Comparison of ENCODE assay signal across 18 cellular contexts in the genomic region with DNA sequence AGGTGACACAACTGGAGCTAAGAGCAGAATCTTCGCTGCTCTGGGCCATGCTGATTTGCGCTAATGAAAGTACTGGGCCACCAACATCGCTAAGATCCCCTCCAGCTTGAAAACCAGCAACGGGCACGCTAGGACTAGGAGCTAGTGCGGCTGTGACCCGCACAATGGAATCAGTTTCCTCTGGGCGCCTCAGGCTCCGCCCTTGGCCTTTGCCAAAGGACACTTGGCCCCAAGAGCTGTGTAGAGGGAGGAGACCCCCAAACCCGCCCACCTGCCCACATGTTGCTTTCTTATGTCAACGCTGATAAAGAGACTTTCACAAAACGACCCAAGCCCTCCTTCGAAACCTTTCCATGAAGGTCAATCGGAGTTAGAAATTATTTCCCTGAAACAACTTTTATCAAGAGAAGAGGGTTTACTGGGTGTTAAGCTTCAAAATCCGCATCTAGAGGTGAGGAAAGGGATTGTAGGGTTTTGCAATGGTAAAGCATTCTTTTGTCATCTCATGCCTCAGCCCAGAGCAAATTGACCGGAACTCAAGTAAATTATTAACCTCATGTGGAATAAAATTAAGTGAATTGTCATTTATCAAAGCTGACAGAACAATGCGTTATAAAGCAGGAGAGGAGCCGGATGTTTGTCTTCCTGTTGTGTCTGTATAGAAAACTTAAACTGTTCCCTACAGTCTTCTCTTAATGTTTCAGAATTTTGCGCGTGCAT. TPM values are rescaled to one million over a fixed set of nuclear protein-coding genes. Genes with fewer than 3 reads are reported as not detected.
"Had no signal": no experiment of that assay in that cellular context is flagged by ENCODE, and none has a peak within 500 bp of the region (broad histone marks: within the 10 kb centered on the region; RNA-seq: fewer than 3 reads in every experiment).

No MANE protein-coding gene starts in this region.

- H3K9me3 Mint-ChIP-seq: activated T-cell treated with anti-CD3 and anti-CD28 coated beads, Interleukin-2, amount 50 U/mL, for 24 hours had no signal

- H3K27me3 ChIP-seq: gastroesophageal sphincter, hepatocyte had no signal

- DNase-seq: activated CD4-positive, alpha-beta T cell treated with anti-CD3 and anti-CD28 coated beads, Interleukin-2, amount 50 U/mL, for 1 hour; activated CD4-positive, CD25-positive, alpha-beta regulatory T cell; activated effector memory CD4-positive, alpha-beta T cell treated with Interleukin-2 at 50 U/mL for 16 hours; activated T-cell treated with anti-CD3 and anti-CD28 coated beads, Interleukin-2, amount 50 U/mL, for 24 hours; central memory CD4-positive, alpha-beta T cell; effector memory CD4-positive, alpha-beta T cell; left cardiac atrium; naive thymus-derived CD4-positive, alpha-beta T cell; occipital lobe; stimulated activated CD4-positive, alpha-beta T cell treated with anti-CD3 and anti-CD28 coated beads, Interleukin-2, amount 100 ng/mL, for 24 hours; stimulated activated naive B cell treated with anti-CD40 and anti-IgM and Interleukin-4, amounts not matched to agents 10 μg/mL and 1 μg/mL and 100 μg/mL, for 72 hours had no signal

- H3K4me3 ChIP-seq: gastroesophageal sphincter, hepatocyte, lung, prostate gland had no signal

- H3K36me3 ChIP-seq: gastroesophageal sphincter, prostate gland had no signal

- H3K27ac ChIP-seq: gastroesophageal sphincter, hepatocyte, prostate gland had no signal

- H3K27ac Mint-ChIP-seq: activated naive CD4-positive, alpha-beta T cell treated with anti-CD3 and anti-CD28 coated beads, Interleukin-2, amount 50 U/mL, for 24 hours; activated T-cell treated with anti-CD3 and anti-CD28 coated beads, Interleukin-2, amount 50 U/mL, for 24 hours; naive thymus-derived CD4-positive, alpha-beta T cell; stimulated activated naive B cell treated with anti-CD40 and anti-IgM and Interleukin-4, amounts not matched to agents 10 μg/mL and 1 μg/mL and 100 μg/mL, for 72 hours; type B pancreatic cell had no signal

- H3K9me3 ChIP-seq: gastroesophageal sphincter, prostate gland had no signal

- H3K36me3 Mint-ChIP-seq: activated naive CD4-positive, alpha-beta T cell treated with anti-CD3 and anti-CD28 coated beads, Interleukin-2, amount 50 U/mL, for 24 hours; naive thymus-derived CD4-positive, alpha-beta T cell; stimulated activated naive B cell treated with anti-CD40 and anti-IgM and Interleukin-4, amounts not matched to agents 10 μg/mL and 1 μg/mL and 100 μg/mL, for 72 hours; type B pancreatic cell had no signal

- H3K27me3 Mint-ChIP-seq: activated T-cell treated with anti-CD3 and anti-CD28 coated beads, Interleukin-2, amount 50 U/mL, for 24 hours; stimulated activated naive B cell treated with anti-CD40 and anti-IgM and Interleukin-4, amounts not matched to agents 10 μg/mL and 1 μg/mL and 100 μg/mL, for 72 hours; type B pancreatic cell had no signal

- H3K79me2 ChIP-seq: hepatocyte had no signal

- H3K4me1 Mint-ChIP-seq: activated naive CD4-positive, alpha-beta T cell treated with anti-CD3 and anti-CD28 coated beads, Interleukin-2, amount 50 U/mL, for 24 hours; naive thymus-derived CD4-positive, alpha-beta T cell; stimulated activated naive B cell treated with anti-CD40 and anti-IgM and Interleukin-4, amounts not matched to agents 10 μg/mL and 1 μg/mL and 100 μg/mL, for 72 hours had no signal

- H2AFZ ChIP-seq: hepatocyte had no signal

- ATAC-seq: gastroesophageal sphincter; left cardiac atrium; naive thymus-derived CD4-positive, alpha-beta T cell; sciatic nerve; stimulated activated naive B cell treated with anti-CD40 and anti-IgM and Interleukin-4, amounts not matched to agents 10 μg/mL and 1 μg/mL and 100 μg/mL, for 72 hours had no signal

- H3K4me1 ChIP-seq: gastroesophageal sphincter, prostate gland had no signal

- H3K4me3 Mint-ChIP-seq: activated naive CD4-positive, alpha-beta T cell treated with anti-CD3 and anti-CD28 coated beads, Interleukin-2, amount 50 U/mL, for 24 hours; activated T-cell treated with anti-CD3 and anti-CD28 coated beads, Interleukin-2, amount 50 U/mL, for 24 hours; naive thymus-derived CD4-positive, alpha-beta T cell; stimulated activated naive B cell treated with anti-CD40 and anti-IgM and Interleukin-4, amounts not matched to agents 10 μg/mL and 1 μg/mL and 100 μg/mL, for 72 hours; type B pancreatic cell had no signal

- H3K4me2 ChIP-seq: hepatocyte had no signal

RNA-seq across cellular contexts. Expression of gene ABCB5, which starts 9.4 kb away (rescaled TPM):
- total RNA-seq: left cardiac atrium; naive thymus-derived CD4-positive, alpha-beta T cell; occipital lobe had no signal
- polyA plus RNA-seq: hepatocyte; naive thymus-derived CD4-positive, alpha-beta T cell had no signal
